7 cellular contexts compared by ENCODE assay signal in genomic region chr4:2441393-2442174, GRCh38. TPM values are rescaled to one million over a fixed set of nuclear protein-coding genes. Genes with fewer than 3 reads are reported as not detected.
DNase-seq lines count a peak whose midpoint lies in the region; ATAC-seq and TF ChIP-seq lines count a peak whose summit lies in the region.

No MANE protein-coding gene starts in this region.

- CTCF ChIA-PET in HEK293 (lab: Yijun Ruan, JAX) = interaction anchor here (0.5 to 2.0 kb wide), 24 partner anchors 9 to 221 kb away, joined by 3 to 14 read pairs (median 3); partner anchors contain the start of gene RNF4

- DNase-seq in NCI-H1105 treated with DMSO at 0.1 percent for 48 hours (lab: John Stamatoyannopoulos, UW) (peak; percentile 48), cerebellar cortex (ENCODE audit: low spot score) (peak; percentile 76), lung (ENCODE audit: low spot score) (peak; percentile 42)
- peak; percentile 41 to 54 for DNase-seq in stimulated activated CD8-positive, alpha-beta memory T cell treated with anti-CD3 and anti-CD28 coated beads, Interleukin-7, amount 100 ng/mL, for 4 hours (ENCODE audit: low read depth in 2 of 2)

- ATAC-seq in lung (ENCODE audit: insufficient read depth, low FRiP score) = no peak

- H3K4me1 ChIP-seq in HEK293 (ENCODE audit: control insufficient read depth, insufficient read depth, low read length) = no peaks in the 10 kb centered on the region
- H3K4me1 ChIP-seq in lung (ENCODE audit: control insufficient read depth in 2 of 2, insufficient read depth in 2 of 2, low read length in 2 of 2) = peaks cover 0 to 2% of the 10 kb centered on the region in 2 donors

- no peaks in the 10 kb centered on the region for H3K27me3 ChIP-seq in lung (ENCODE audit: control insufficient read depth, insufficient read depth)

- TF ChIP-seq CTCF in GM12875 (IDR thresholded peaks at IDR 0.05; ENCODE audit: borderline replicate concordance, insufficient read depth, low read depth, low read length) (peak; percentile 96), HEK293 (tag by site-specific recombination; IDR thresholded peaks at IDR 0.05) (peak; percentile 89), WI38 (IDR thresholded peaks at IDR 0.05; ENCODE audit: low read depth, low read length) (peak; percentile 85), lung (IDR thresholded peaks at IDR 0.05; ENCODE audit: control extremely low read depth, extremely low read depth) (peak; percentile 22)

- H3K36me3 ChIP-seq in HEK293 (ENCODE audit: control insufficient read depth in 2 of 2, insufficient read depth in 1 of 2, low read length in 2 of 2) (no peaks in the 10 kb centered on the region), lung (ENCODE audit: control insufficient read depth in 2 of 2, insufficient read depth in 2 of 2, low read length in 2 of 2) (no peaks in the 10 kb centered on the region)

- WGBS in lung, 2 donors = 52 to 54% methylated on average over 14 of the region's 14 CpGs

- H3K4me3 ChIP-seq in GM12875 (ENCODE audit: low read depth, low read length) = no peak overlapping the region
- H3K4me3 ChIP-seq in HEK293 (ENCODE audit: low read depth, low read length) = no peak overlapping the region
- H3K4me3 ChIP-seq in WI38 (ENCODE audit: low read depth, low read length) = no peak overlapping the region
- no peak overlapping the region for H3K4me3 ChIP-seq in lung

- no peak overlapping the region for H3K27ac ChIP-seq in HEK293 (ENCODE audit: extremely low read depth, low read depth, low read length)
- H3K27ac ChIP-seq in lung (ENCODE audit: low read depth in 1 of 2, low read length in 1 of 2) = no peak overlapping the region

- no peaks in the 10 kb centered on the region for H3K9me3 ChIP-seq in HEK293 (ENCODE audit: control insufficient read depth, insufficient read depth, low read depth, low read length)
- no peaks in the 10 kb centered on the region for H3K9me3 ChIP-seq in lung (ENCODE audit: control insufficient read depth in 2 of 2, insufficient read depth in 1 of 2, low read length in 1 of 2)

- POLR2A ChIA-PET in HEK293 (lab: Yijun Ruan, JAX) = interaction anchor here (0.6 to 1.5 kb wide), 2 partner anchors 27 to 63 kb away, joined by 3 read pairs; partner anchors contain the start of gene RNF4

TF ChIP-seq in HEK293, 187 proteins besides CTCF, POLR2A, EP300 and RAD21 (continues in another document):
- TF ChIP-seq ZNF530 (tag by site-specific recombination; IDR thresholded peaks at IDR 0.05; ENCODE audit: low read depth) = no peak
- TF ChIP-seq SP2 (tag by site-specific recombination; IDR thresholded peaks at IDR 0.05) = no peak
- TF ChIP-seq ZNF140 (tag by site-specific recombination; IDR thresholded peaks at IDR 0.05) = no peak
- no peak for TF ChIP-seq ZNF24 (tag by site-specific recombination; IDR thresholded peaks at IDR 0.05)
- no peak for TF ChIP-seq ZNF449 (tag by site-specific recombination; IDR thresholded peaks at IDR 0.05)
- no peak for TF ChIP-seq ZNF785 (tag by site-specific recombination; IDR thresholded peaks at IDR 0.05)
- TF ChIP-seq ZNF391 (tag by site-specific recombination; IDR thresholded peaks at IDR 0.05; ENCODE audit: borderline replicate concordance, low read depth) = no peak
- peak; percentile 77; the same call in 1 of the 2 replicates for TF ChIP-seq ZFP37 (tag by site-specific recombination; IDR thresholded peaks at IDR 0.05)
- no peak for TF ChIP-seq ZNF707 (tag by site-specific recombination; IDR thresholded peaks at IDR 0.05)
- peak; percentile 41; the same call in 1 of the 2 replicates for TF ChIP-seq ZFP69B (tag by site-specific recombination; IDR thresholded peaks at IDR 0.05)
- TF ChIP-seq REST (tag by site-specific recombination; IDR thresholded peaks at IDR 0.05) = 0 out of 2 replicates have a peak, but pooled peaks have one; percentile 9
- no peak for TF ChIP-seq ELK4 (IDR thresholded peaks at IDR 0.05; ENCODE audit: borderline replicate concordance, low read depth, low read length)
- TF ChIP-seq, protein P1, sequence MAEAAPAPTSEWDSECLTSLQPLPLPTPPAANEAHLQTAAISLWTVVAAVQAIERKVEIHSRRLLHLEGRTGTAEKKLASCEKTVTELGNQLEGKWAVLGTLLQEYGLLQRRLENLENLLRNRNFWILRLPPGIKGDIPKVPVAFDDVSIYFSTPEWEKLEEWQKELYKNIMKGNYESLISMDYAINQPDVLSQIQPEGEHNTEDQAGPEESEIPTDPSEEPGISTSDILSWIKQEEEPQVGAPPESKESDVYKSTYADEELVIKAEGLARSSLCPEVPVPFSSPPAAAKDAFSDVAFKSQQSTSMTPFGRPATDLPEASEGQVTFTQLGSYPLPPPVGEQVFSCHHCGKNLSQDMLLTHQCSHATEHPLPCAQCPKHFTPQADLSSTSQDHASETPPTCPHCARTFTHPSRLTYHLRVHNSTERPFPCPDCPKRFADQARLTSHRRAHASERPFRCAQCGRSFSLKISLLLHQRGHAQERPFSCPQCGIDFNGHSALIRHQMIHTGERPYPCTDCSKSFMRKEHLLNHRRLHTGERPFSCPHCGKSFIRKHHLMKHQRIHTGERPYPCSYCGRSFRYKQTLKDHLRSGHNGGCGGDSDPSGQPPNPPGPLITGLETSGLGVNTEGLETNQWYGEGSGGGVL (tag by site-specific recombination; IDR thresholded peaks at IDR 0.05) = no peak
- TF ChIP-seq ZNF280C (tag by site-specific recombination; IDR thresholded peaks at IDR 0.05) = no peak
- peak; percentile 64 for TF ChIP-seq EGR2 (tag by site-specific recombination; IDR thresholded peaks at IDR 0.05; ENCODE audit: low read depth)
- no peak for TF ChIP-seq ZNF266 (tag by site-specific recombination; IDR thresholded peaks at IDR 0.05; ENCODE audit: low read depth)
- no peak for TF ChIP-seq RBAK (tag by site-specific recombination; IDR thresholded peaks at IDR 0.05)

RNA-seq across cellular contexts. Expression of gene CFAP99, which starts 22.8 kb away (rescaled TPM):
- total RNA-seq in lung = 10 to 100 TPM in 1 of 2 donors, 1 to 10 TPM in 1; 2.6 to 12.1 TPM
- 1 to 10 TPM; 2.1 TPM for polyA plus RNA-seq in lung

RNA-seq across cellular contexts. Expression of gene ZFYVE28, which starts 23.1 kb away (rescaled TPM):
- total RNA-seq in lung = 10 to 100 TPM in 1 of 2 donors, 1 to 10 TPM in 1; 8.3 to 10.3 TPM
- 1 to 10 TPM; 6.8 to 6.9 TPM for polyA plus RNA-seq in lung

RNA-seq across cellular contexts. Expression of gene RNF4, which starts 27.3 kb away (rescaled TPM):
- total RNA-seq in lung = 10 to 100 TPM; 49.2 to 54.7 TPM
- 10 to 100 TPM; 14.8 to 33.0 TPM for polyA plus RNA-seq in lung

Comparison
In these comparisons a context has a peak if more than half of its experiments do, and no peak if none do; other contexts are left out.
1. CTCF ChIP-seq: peak in every context shown above with its lines; median percentile 96 in GM12875; 89 in HEK293; 85 in WI38; 22 in lung.